In the genomic region with DNA sequence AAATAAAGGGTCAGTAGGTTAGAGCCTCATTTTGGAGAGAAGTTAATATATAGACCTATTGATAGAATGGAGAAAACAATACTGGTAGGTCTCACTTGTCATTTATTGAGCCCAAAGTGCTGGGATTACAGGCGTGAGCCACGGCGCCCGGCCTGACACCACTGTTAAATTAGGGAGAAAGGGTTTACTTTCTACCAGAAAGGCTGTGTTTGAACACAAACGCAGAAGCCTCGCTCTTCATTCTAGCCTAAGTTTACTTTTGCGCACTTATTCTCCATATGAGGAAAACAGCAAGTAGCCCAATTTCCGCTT, we compare ENCODE assay signal across 8 cellular contexts. TPM values are rescaled to one million over a fixed set of nuclear protein-coding genes. Genes with fewer than 3 reads are reported as not detected.
DNase-seq lines count a peak whose midpoint lies in the region; ATAC-seq and TF ChIP-seq lines count a peak whose summit lies in the region.

No MANE protein-coding gene starts in this region.

- H3K27ac ChIP-seq in SJCRH30, result peak overlapping the region; percentile 94
- H3K27ac ChIP-seq in fibroblast of lung (ENCODE audit: insufficient read depth, low read length), result peak overlapping the region; percentile 67

- peak overlapping the region; percentile 91 for H3K4me3 ChIP-seq in SJCRH30
- peak overlapping the region; percentile 26 to 93 (median 54) for H3K4me3 ChIP-seq in fibroblast of lung (replicated peaks in 1 of 4; ENCODE audit: control extremely low read depth in 1 of 4, insufficient read depth in 1 of 4, low read depth in 3 of 4, low read length in 4 of 4)
- peak overlapping the region; percentile 93 for H3K4me3 ChIP-seq in retinal pigment epithelial cell (ENCODE audit: low read length)

- ATAC-seq in HG02798 (IDR thresholded peaks at IDR 0.05; ENCODE audit: poor library complexity, unreplicated experiment), result no peak

- H3K36me3 ChIP-seq in ES-I3 (ENCODE audit: insufficient read depth, low read length) (peaks cover 10% of the 10 kb centered on the region), SJCRH30 (peaks cover 11% of the 10 kb centered on the region), fibroblast of lung (ENCODE audit: control insufficient read depth, insufficient read depth, low read length) (peaks cover 1% of the 10 kb centered on the region)

- H3K4me2 ChIP-seq in fibroblast of lung (ENCODE audit: extremely low read depth, insufficient read depth, low read length), result peak overlapping the region; percentile 42

- no peaks in the 10 kb centered on the region for H4K20me1 ChIP-seq in fibroblast of lung (ENCODE audit: control insufficient read depth, extremely low read depth, insufficient read depth, low read length)

- peak overlapping the region; percentile 93; the same call in 1 of the 2 replicates for H3K9ac ChIP-seq in ES-I3 (ENCODE audit: low read depth, low read length)
- no peak overlapping the region for H3K9ac ChIP-seq in fibroblast of lung (ENCODE audit: insufficient read depth, low read length)

- DNase-seq in SJCRH30, result no peak
- no peak for DNase-seq in fibroblast of lung (ENCODE audit: low read depth in 2 of 2)
- DNase-seq in retinal pigment epithelial cell (ENCODE audit: low read depth), result no peak
- DNase-seq in islet precursor cell, result no peak
- no peak for DNase-seq in NCI-H187 (lab: John Stamatoyannopoulos, UW)
- no peak for DNase-seq in NOMO-1 treated with DMSO at 0.1 percent for 48 hours (lab: John Stamatoyannopoulos, UW; ENCODE audit: unreplicated experiment)

- peaks cover 27% of the 10 kb centered on the region for H3K79me2 ChIP-seq in fibroblast of lung (ENCODE audit: control insufficient read depth, insufficient read depth, low read length)

- peak overlapping the region; percentile 19 for H2AFZ ChIP-seq in fibroblast of lung (ENCODE audit: low read length)

- TF ChIP-seq CTCF in fibroblast of lung (conservative IDR thresholded peaks at IDR 0.05 in 1 of 2, IDR thresholded peaks at IDR 0.05 in 1 of 2; ENCODE audit: low read depth in 1 of 2, low read length in 2 of 2), result no peak
- no peak for TF ChIP-seq CTCF in retinal pigment epithelial cell (conservative IDR thresholded peaks at IDR 0.05; ENCODE audit: low read depth, low read length)

- H3K9me3 ChIP-seq in ES-I3 (ENCODE audit: control insufficient read depth, insufficient read depth, low read length), result no peaks in the 10 kb centered on the region
- no peaks in the 10 kb centered on the region for H3K9me3 ChIP-seq in SJCRH30 (replicated peaks)
- no peaks in the 10 kb centered on the region for H3K9me3 ChIP-seq in fibroblast of lung (ENCODE audit: control insufficient read depth, insufficient read depth, low read depth, low read length)

- H3K4me1 ChIP-seq in ES-I3 (ENCODE audit: insufficient read depth, low read length) (no peaks in the 10 kb centered on the region), SJCRH30 (no peaks in the 10 kb centered on the region), fibroblast of lung (ENCODE audit: control insufficient read depth, extremely low read depth, insufficient read depth, low read length) (peaks cover 2% of the 10 kb centered on the region)

- no peaks in the 10 kb centered on the region for H3K27me3 ChIP-seq in SJCRH30
- H3K27me3 ChIP-seq in fibroblast of lung (ENCODE audit: control insufficient read depth, insufficient read depth, low read length), result no peaks in the 10 kb centered on the region

RNA-seq across cellular contexts. Expression of gene PRPF3, which starts 0.7 kb away (rescaled TPM):
- total RNA-seq in SJCRH30 (2014; rRNA removed; shearing (Covaris generic)), result 75.4 and 88.7 TPM in 2 replicates
- 32.6 and 37.0 TPM in 2 replicates for total RNA-seq in fibroblast of lung
- polyA plus RNA-seq in fibroblast of lung, result 25.6 and 28.8 TPM in 2 replicates
- 24.9 and 29.3 TPM in 2 replicates for polyA plus RNA-seq in fibroblast of lung (2012)
- polyA minus RNA-seq in fibroblast of lung (ENCODE audit: low replicate concordance), result 26.6 and 27.2 TPM in 2 replicates

RNA-seq across cellular contexts. Expression of gene MRPS21, which starts 27.0 kb away (rescaled TPM):
- 47.8 and 53.0 TPM in 2 replicates for total RNA-seq in SJCRH30 (2014; rRNA removed; shearing (Covaris generic))
- 53.7 and 54.7 TPM in 2 replicates for total RNA-seq in fibroblast of lung
- polyA plus RNA-seq in fibroblast of lung, result 74.1 and 82.2 TPM in 2 replicates
- 101 and 111 TPM in 2 replicates for polyA plus RNA-seq in fibroblast of lung (2012)
- 2.7 and 21.9 TPM in 2 replicates for polyA minus RNA-seq in fibroblast of lung (ENCODE audit: low replicate concordance)

RNA-seq across cellular contexts. Expression of gene CIART, which starts 38.3 kb away (rescaled TPM):
- not detected in 2 replicates for total RNA-seq in SJCRH30 (2014; rRNA removed; shearing (Covaris generic))
- 5.1 and 10.4 TPM in 2 replicates for total RNA-seq in fibroblast of lung
- polyA plus RNA-seq in fibroblast of lung, result 15.3 and 15.4 TPM in 2 replicates
- polyA plus RNA-seq in fibroblast of lung (2012), result 7.6 and 7.9 TPM in 2 replicates
- polyA minus RNA-seq in fibroblast of lung (ENCODE audit: low replicate concordance), result 14.0 and 16.7 TPM in 2 replicates

RNA-seq across cellular contexts. Expression of gene RPRD2, which starts 43.3 kb away (rescaled TPM):
- total RNA-seq in SJCRH30 (2014; rRNA removed; shearing (Covaris generic)), result 14.6 and 15.5 TPM in 2 replicates
- 6.7 and 12.1 TPM in 2 replicates for total RNA-seq in fibroblast of lung
- polyA plus RNA-seq in fibroblast of lung, result 13.4 and 16.7 TPM in 2 replicates
- polyA plus RNA-seq in fibroblast of lung (2012), result 9.5 and 11.4 TPM in 2 replicates
- polyA minus RNA-seq in fibroblast of lung (ENCODE audit: low replicate concordance), result 14.5 and 24.4 TPM in 2 replicates

RNA-seq across cellular contexts. Expression of gene C1orf54, which starts 48.0 kb away (rescaled TPM):
- 1.3 and 2.0 TPM in 2 replicates for total RNA-seq in SJCRH30 (2014; rRNA removed; shearing (Covaris generic))
- total RNA-seq in fibroblast of lung, result 32.0 and 36.5 TPM in 2 replicates
- 16.3 and 42.8 TPM in 2 replicates for polyA plus RNA-seq in fibroblast of lung
- polyA plus RNA-seq in fibroblast of lung (2012), result 18.4 and 38.7 TPM in 2 replicates
- 8.1 TPM in 1 of 2 replicates, not detected in the other for polyA minus RNA-seq in fibroblast of lung (ENCODE audit: low replicate concordance)
